ENCODE assay signal across 10 cellular contexts in the genomic region with DNA sequence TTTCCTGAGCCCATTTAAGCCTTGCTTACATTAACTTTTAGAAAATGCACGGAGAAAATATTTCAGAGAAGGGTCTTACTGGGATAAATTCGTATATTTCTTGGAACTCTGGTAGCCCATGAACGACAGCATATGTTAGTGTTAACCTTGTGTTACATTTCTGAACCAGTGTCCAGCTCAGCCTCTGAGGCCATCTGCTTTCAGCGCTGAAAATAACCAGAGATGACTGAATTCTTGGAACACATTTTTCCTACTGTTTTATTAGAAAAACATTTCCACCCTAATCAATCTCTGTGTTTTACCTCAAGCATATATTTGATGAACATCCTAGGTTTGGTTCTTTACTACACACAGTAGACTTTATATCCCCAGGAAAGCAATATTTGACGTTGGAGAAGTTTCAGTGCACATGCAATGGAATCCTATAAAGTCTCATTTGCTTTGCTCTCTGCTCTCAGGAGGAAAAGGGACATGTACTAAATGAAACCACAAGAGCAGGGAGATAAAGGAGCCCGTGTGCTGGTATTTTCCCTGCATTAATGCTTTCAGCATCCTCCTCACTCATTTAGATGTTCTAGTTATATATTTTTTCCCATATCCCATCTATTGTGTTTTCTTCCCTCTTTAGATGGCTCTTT.
DNase-seq lines count a peak whose midpoint lies in the region; FAIRE-seq and TF ChIP-seq lines count a peak whose summit lies in the region.
"Had no signal": no experiment of that assay in that cellular context is flagged by ENCODE, and none has a peak within 500 bp of the region (broad histone marks: within the 10 kb centered on the region; RNA-seq: fewer than 3 reads in every experiment).

No MANE protein-coding gene starts in this region.

- POLR2A ChIA-PET in MCF 10A (lab: Yijun Ruan, JAX): interaction anchor here (0.5 to 1.4 kb wide), 6 partner anchors 325 to 1332 kb away, joined by 3 read pairs; no protein-coding TSS in a partner anchor

- H3K27ac Mint-ChIP-seq in MCF 10A (ENCODE audit: low read depth, unreplicated experiment): no peak overlapping the region

- intact Hi-C loops in testis (cut with DNase I; ENCODE audit: low total_unique reads): no loop called here
- intact Hi-C loops in MCF 10A (cut with micrococcal nuclease): loop anchor here (2.0 kb wide), 2 partner anchors 1186 to 1334 kb away; no protein-coding TSS in a partner anchor

- H3K4me3 ChIP-seq in choroid plexus epithelial cell (ENCODE audit: low read depth, low read length): no peak overlapping the region
- H3K4me3 ChIP-seq in mesendoderm (ENCODE audit: low read length): no peak overlapping the region
- H3K4me3 ChIP-seq in testis: no peak overlapping the region
- H3K4me3 ChIP-seq: Peyer's patch had no signal

- H3K4me1 ChIP-seq in mesendoderm (ENCODE audit: control insufficient read depth, low read depth, low read length) (no peaks in the 10 kb centered on the region), testis (peaks cover 17% of the 10 kb centered on the region)
- H3K4me1 ChIP-seq: Peyer's patch had no signal

- no peaks in the 10 kb centered on the region for H3K79me2 ChIP-seq in mesendoderm (ENCODE audit: control insufficient read depth, insufficient read depth, low read length)

- no peaks in the 10 kb centered on the region for H3K27me3 Mint-ChIP-seq in MCF 10A (ENCODE audit: insufficient read depth, unreplicated experiment)

- CTCF ChIA-PET in MCF 10A (lab: Yijun Ruan, JAX): interaction anchor here (0.6 to 2.1 kb wide), 31 partner anchors 9 to 1954 kb away, joined by 3 to 18 read pairs (median 4); no protein-coding TSS in a partner anchor

- no peak overlapping the region for H4K8ac ChIP-seq in mesendoderm (ENCODE audit: low read depth, low read length)

- H2AK5ac ChIP-seq in mesendoderm (ENCODE audit: low read length): no peak overlapping the region

- no TSS peak for BruUV-seq in MCF 10A (replicated peaks; lab: Mats Ljungman, UMichigan)

- DNase-seq in SHP77 (lab: John Stamatoyannopoulos, UW) (peak; percentile 15 to 24), choroid plexus epithelial cell (ENCODE audit: low read depth) (peak; percentile 61), mesendoderm (no peak), testis (peak; percentile 17), frontal cortex (ENCODE audit: low spot score in 2 of 2) (no peak), MCF 10A (ENCODE audit: unreplicated experiment) (no peak), T-helper 2 cell (no peak)
- DNase-seq: activated T-cell treated with anti-CD3 and anti-CD28 coated beads, Interleukin-2, amount 50 U/mL, for 4 hours; Peyer's patch had no signal

- H2BK15ac ChIP-seq in mesendoderm (replicated peaks; ENCODE audit: low read depth): no peak overlapping the region

- FAIRE-seq in frontal cortex (lab: Jason Lieb, UNC): no peak
- FAIRE-seq: bronchial epithelial cell had no signal

- H3K27ac ChIP-seq in mesendoderm (ENCODE audit: low read depth, low read length) (no peak overlapping the region), testis (peak overlapping the region in 1 of 2 donors; percentile 8)

- no peaks in the 10 kb centered on the region for H3K36me3 Mint-ChIP-seq in MCF 10A (ENCODE audit: insufficient read depth, unreplicated experiment)

- no peak overlapping the region for H3K23ac ChIP-seq in mesendoderm (ENCODE audit: low read length)

- H3K4me1 Mint-ChIP-seq in MCF 10A (ENCODE audit: insufficient read depth, unreplicated experiment): peaks cover 18% of the 10 kb centered on the region

- H3K9me3 Mint-ChIP-seq in MCF 10A (ENCODE audit: unreplicated experiment): no peaks in the 10 kb centered on the region
- H3K9me3 Mint-ChIP-seq: activated T-cell treated with anti-CD3 and anti-CD28 coated beads, Interleukin-2, amount 50 U/mL, for 4 hours had no signal

- no CpG with 5 or more reads among the region's 6 CpGs for WGBS in mesendoderm (ENCODE audit: extremely low coverage, insufficient coverage, low lambda C conversion rate)
- WGBS in testis, 2 donors: 42 to 44% methylated on average over 6 of the region's 6 CpGs

- H3K79me1 ChIP-seq in mesendoderm (ENCODE audit: low read length): no peaks in the 10 kb centered on the region

- no peak overlapping the region for H3K4ac ChIP-seq in mesendoderm (ENCODE audit: low read depth, low read length)

- H3K36me3 ChIP-seq in mesendoderm (ENCODE audit: control insufficient read depth, insufficient read depth, low read length) (no peaks in the 10 kb centered on the region), testis (ENCODE audit: low read depth, missing control alignments) (no peaks in the 10 kb centered on the region)
- H3K36me3 ChIP-seq: Peyer's patch had no signal

- no peak overlapping the region for H3K4me3 Mint-ChIP-seq in MCF 10A (ENCODE audit: unreplicated experiment)
- H3K4me3 Mint-ChIP-seq: activated T-cell treated with anti-CD3 and anti-CD28 coated beads, Interleukin-2, amount 50 U/mL, for 4 hours had no signal

- TF ChIP-seq CTCF in choroid plexus epithelial cell (conservative IDR thresholded peaks at IDR 0.05; ENCODE audit: low read depth, low read length) (peak; percentile 21), testis (IDR thresholded peaks at IDR 0.05) (no peak), MCF 10A (IDR thresholded peaks at IDR 0.05; ENCODE audit: unreplicated experiment) (no peak)

- no peak overlapping the region for H3K9ac ChIP-seq in mesendoderm (ENCODE audit: low read length)

- H3K56ac ChIP-seq in mesendoderm (ENCODE audit: low read length): no peak overlapping the region

- H2BK5ac ChIP-seq in mesendoderm (ENCODE audit: low read length): no peak overlapping the region

- H3K27me3 ChIP-seq in mesendoderm (ENCODE audit: insufficient read depth, low read length, poor library complexity): no peaks in the 10 kb centered on the region
- H3K27me3 ChIP-seq in testis: no peaks in the 10 kb centered on the region
- H3K27me3 ChIP-seq: Peyer's patch had no signal

- H3K9me3 ChIP-seq in testis: no peaks in the 10 kb centered on the region
- H3K9me3 ChIP-seq: Peyer's patch had no signal

- no peak overlapping the region for H2BK120ac ChIP-seq in mesendoderm (ENCODE audit: low read depth, low read length)

- H3K4me2 ChIP-seq in mesendoderm (ENCODE audit: low read length): no peak overlapping the region

- peak overlapping the region; percentile 75 for H3K18ac ChIP-seq in mesendoderm (ENCODE audit: low read length)

- no peak for TF ChIP-seq POLR2A in testis (IDR thresholded peaks at IDR 0.05)

- no peak overlapping the region for H4K5ac ChIP-seq in mesendoderm (ENCODE audit: low read length)

Comparison
In these comparisons a context has a peak if more than half of its experiments do, and no peak if none do; other contexts are left out.
1. DNase-seq: peak in SHP77 (2 of 2), choroid plexus epithelial cell (single experiment) and testis (single experiment); none in mesendoderm (single experiment), frontal cortex (0 of 2), MCF 10A (single experiment) and T-helper 2 cell (0 of 5).